ENCODE assay signal across 8 cellular contexts in genomic region chr1:206612129-206612876, GRCh38. TPM values are rescaled to one million over a fixed set of nuclear protein-coding genes. Genes with fewer than 3 reads are reported as not detected.
DNase-seq lines count a peak whose midpoint lies in the region; ATAC-seq and TF ChIP-seq lines count a peak whose summit lies in the region.

Gene EIF2D (minus strand): TSS chr1:206612465. CDS start chr1:206612342, 123 bp downstream.

- peak; percentile 82 for DNase-seq in NCI-H187 treated with DMSO at 0.1 percent for 48 hours (lab: John Stamatoyannopoulos, UW)
- DNase-seq in T-helper 2 cell: peak; percentile 86 to 94 (median 90)
- peak; percentile 60 to 97 (median 90) for DNase-seq in amygdala (lab: John Stamatoyannopoulos, UW)
- peak; percentile 93 for DNase-seq in left ventricle myocardium inferior
- peak; percentile 94 to 98 for DNase-seq in psoas muscle

- H3K27me3 ChIP-seq in left ventricle myocardium inferior (ENCODE audit: low read depth): no peaks in the 10 kb centered on the region
- H3K27me3 ChIP-seq in psoas muscle (ENCODE audit: insufficient read depth in 3 of 3, low read length in 2 of 3): no peaks in the 10 kb centered on the region

- H3K4me3 ChIP-seq in left ventricle myocardium inferior: peak within 1 kb of the TSS; percentile 88
- H3K4me3 ChIP-seq in psoas muscle: peak within 1 kb of the TSS; percentile 90
- H3K4me3 ChIP-seq in urinary bladder (ENCODE audit: low read depth, low read length): peak within 1 kb of the TSS; percentile 55

- TF ChIP-seq CTCF in left ventricle myocardium inferior (IDR thresholded peaks at IDR 0.05; ENCODE audit: borderline replicate concordance) (peak; percentile 99), psoas muscle (IDR thresholded peaks at IDR 0.05) (peak; percentile 97)

- peaks cover 36% of the 10 kb centered on the region for H3K36me3 ChIP-seq in left ventricle myocardium inferior
- peaks cover 2 to 38% of the 10 kb centered on the region in 2 donors for H3K36me3 ChIP-seq in psoas muscle (ENCODE audit: insufficient read depth in 1 of 2, low read depth in 1 of 2)
- H3K36me3 ChIP-seq in urinary bladder (ENCODE audit: insufficient read depth): no peaks in the 10 kb centered on the region

- intact Hi-C loops in left ventricle myocardium inferior (cut with micrococcal nuclease): no loop called here
- intact Hi-C loops in psoas muscle (cut with DNase I): no loop called here

- no peaks in the 10 kb centered on the region for H3K9me3 ChIP-seq in left ventricle myocardium inferior (replicated peaks)
- H3K9me3 ChIP-seq in psoas muscle: no peaks in the 10 kb centered on the region

- TF ChIP-seq POLR2A in GM15510 (IDR thresholded peaks at IDR 0.05; ENCODE audit: borderline replicate concordance, extremely low read depth, insufficient read length): peak; percentile 92

- peak within 1 kb of the TSS; percentile 91 for H3K27ac ChIP-seq in left ventricle myocardium inferior (replicated peaks)
- H3K27ac ChIP-seq in psoas muscle: peak within 1 kb of the TSS; percentile 91
- peak within 1 kb of the TSS; percentile 83 for H3K27ac ChIP-seq in urinary bladder (ENCODE audit: low read depth)

- 2 to 3% (median 3%) methylated on average over 34 to 48 of the region's 48 CpGs for WGBS in psoas muscle, 3 donors
- WGBS in urinary bladder: 5% methylated on average over 48 of the region's 48 CpGs

- H3K4me1 ChIP-seq in left ventricle myocardium inferior: peaks cover 13% of the 10 kb centered on the region
- peaks cover 7% of the 10 kb centered on the region for H3K4me1 ChIP-seq in psoas muscle
- H3K4me1 ChIP-seq in urinary bladder (ENCODE audit: insufficient read depth): no peaks in the 10 kb centered on the region

- peak; percentile 70 for ATAC-seq in HG02938 (IDR thresholded peaks at IDR 0.05; ENCODE audit: unreplicated experiment)
- ATAC-seq in psoas muscle: peak; percentile 99 to 100 (median 100)

RNA-seq across cellular contexts. Expression of gene EIF2D, which starts in this region (rescaled TPM):
- total RNA-seq in left ventricle myocardium inferior: 29.2 TPM
- total RNA-seq in psoas muscle: 10 to 100 TPM; 32.1 to 41.8 (median 37.6) TPM
- 10 to 100 TPM; 21.4 to 40.3 (median 32.8) TPM for polyA plus RNA-seq in psoas muscle
- 44.3 TPM for total RNA-seq in urinary bladder
- 47.8 TPM for polyA plus RNA-seq in urinary bladder

Comparison
In these comparisons a context has a peak if more than half of its experiments do, and no peak if none do; other contexts are left out.
1. Peak in every context shown above with its lines: DNase-seq, ATAC-seq, H3K4me3 ChIP-seq and H3K27ac ChIP-seq.